ENCODE assay signal across 10 cellular contexts in the genomic region with DNA sequence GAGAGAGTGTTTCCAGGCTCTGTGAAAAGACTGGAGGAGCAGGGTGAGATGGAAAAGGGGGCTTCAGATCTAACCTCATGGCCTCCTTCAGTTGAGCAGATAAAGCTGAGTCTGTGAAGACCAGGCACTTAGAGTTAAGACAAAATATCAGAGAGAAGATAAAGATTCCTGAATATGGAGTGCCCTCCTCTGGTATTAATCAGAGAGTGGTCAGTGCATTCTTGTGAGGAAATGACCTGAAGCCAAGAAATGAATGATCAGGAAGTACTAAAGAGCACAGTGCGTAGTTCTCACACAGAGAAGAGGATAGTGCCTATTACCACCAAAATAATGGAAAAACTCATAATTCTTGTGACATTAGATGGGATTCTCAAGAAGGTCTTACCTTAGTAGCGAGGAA.
DNase-seq lines count a peak whose midpoint lies in the region; ATAC-seq and TF ChIP-seq lines count a peak whose summit lies in the region.
"Had no signal": no experiment of that assay in that cellular context is flagged by ENCODE, and none has a peak within 500 bp of the region (broad histone marks: within the 10 kb centered on the region; RNA-seq: fewer than 3 reads in every experiment).

No MANE protein-coding gene starts in this region.

- no peak for ATAC-seq in GM21737 (IDR thresholded peaks at IDR 0.05; ENCODE audit: unreplicated experiment)
- ATAC-seq: activated CD8-positive, alpha-beta T cell treated with anti-CD3 and anti-CD28 coated beads for 36 hours; heart left ventricle had no signal

- TF ChIP-seq CTCF in epithelial cell of proximal tubule (conservative IDR thresholded peaks at IDR 0.05; ENCODE audit: low read depth, low read length): peak; percentile 48

- DNase-seq in HS-5 (ENCODE audit: low read depth) (peak; percentile 10), OCI-M1 (lab: John Stamatoyannopoulos, UW) (peak; percentile 58), epithelial cell of proximal tubule (ENCODE audit: low read depth) (peak; percentile 10), renal cortical epithelial cell (ENCODE audit: low read depth) (peak; percentile 30), EL (no peak)
- DNase-seq in activated CD4-positive, alpha-beta T cell treated with anti-CD3 and anti-CD28 coated beads, Interleukin-2, amount 50 U/mL, for 4 hours: no peak
- DNase-seq: activated CD8-positive, alpha-beta T cell treated with anti-CD3 and anti-CD28 coated beads for 36 hours; DMS153; heart left ventricle had no signal

- no peak overlapping the region for H3K4me3 ChIP-seq in epithelial cell of proximal tubule (ENCODE audit: low read depth, low read length)
- H3K4me3 ChIP-seq: heart left ventricle had no signal

Comparison
In these comparisons a context has a peak if more than half of its experiments do, and no peak if none do; other contexts are left out.
1. DNase-seq: peak in HS-5 (single experiment), OCI-M1 (single experiment), epithelial cell of proximal tubule (single experiment) and renal cortical epithelial cell (single experiment); none in EL (single experiment) and activated CD4-positive, alpha-beta T cell treated with anti-CD3 and anti-CD28 coated beads, Interleukin-2, amount 50 U/mL, for 4 hours (0 of 2).